Comparison of ENCODE assay signal across 23 cellular contexts in the genomic region with DNA sequence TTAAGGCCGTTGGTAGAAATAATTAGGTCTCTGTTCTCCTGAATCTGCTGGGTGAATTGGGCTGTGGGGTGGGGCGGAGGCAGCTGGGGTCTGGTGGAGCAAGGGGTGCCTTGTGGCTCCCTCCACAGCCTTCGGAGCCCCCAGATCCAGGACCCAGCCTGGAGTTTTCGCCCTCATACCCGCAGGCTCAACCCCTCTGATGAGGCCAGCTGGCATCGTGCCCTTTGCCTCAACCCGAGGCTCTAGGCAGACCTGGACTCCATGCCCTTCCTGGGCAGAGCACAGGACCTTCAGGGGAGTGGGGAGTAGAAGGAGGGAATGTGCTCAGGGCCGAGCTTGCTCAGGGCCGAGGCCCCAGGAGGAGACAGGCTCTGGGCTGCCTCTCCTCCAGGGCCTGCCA.
"Had no signal": no experiment of that assay in that cellular context is flagged by ENCODE, and none has a peak within 500 bp of the region (broad histone marks: within the 10 kb centered on the region; RNA-seq: fewer than 3 reads in every experiment).

No MANE protein-coding gene starts in this region.

- H3K27me3 Mint-ChIP-seq: activated naive CD8-positive, alpha-beta T cell; activated T-cell treated with anti-CD3 and anti-CD28 coated beads, Interleukin-2, amount 50 U/mL, for 24 hours had no signal

- ATAC-seq: activated CD4-positive, CD25-positive, alpha-beta regulatory T cell treated with anti-CD3 and anti-CD28 coated beads, Interleukin-2, amount 50 U/mL, for 24 hours; activated CD8-positive, alpha-beta memory T cell treated with anti-CD3 and anti-CD28 coated beads, Interleukin-2, amount 10 ng/mL, durations not matched to agents 7 days and 5 days; activated CD8-positive, alpha-beta T cell treated with anti-CD3 and anti-CD28 coated beads, Interleukin-2, amount 10 ng/mL, durations not matched to agents 7 days and 5 days; SK-N-SH treated with all-trans-retinoic acid at 6 μM for 48 hours had no signal

- H3K27ac Mint-ChIP-seq: activated CD8-positive, alpha-beta memory T cell treated with anti-CD3 and anti-CD28 coated beads, Interleukin-2, amount 10 ng/mL, durations not matched to agents 7 days and 5 days; activated CD8-positive, alpha-beta T cell treated with anti-CD3 and anti-CD28 coated beads, Interleukin-2, amount 10 ng/mL, durations not matched to agents 7 days and 5 days; activated naive CD4-positive, alpha-beta T cell treated with anti-CD3 and anti-CD28 coated beads for 36 hours; activated naive CD8-positive, alpha-beta T cell; activated T-cell treated with anti-CD3 and anti-CD28 coated beads, Interleukin-2, amount 50 U/mL, for 24 hours had no signal

- H3K9me3 ChIP-seq: SJSA1 had no signal

- H3K4me3 Mint-ChIP-seq: activated CD8-positive, alpha-beta memory T cell treated with anti-CD3 and anti-CD28 coated beads, Interleukin-2, amount 10 ng/mL, durations not matched to agents 7 days and 5 days; activated CD8-positive, alpha-beta T cell treated with anti-CD3 and anti-CD28 coated beads, Interleukin-2, amount 10 ng/mL, durations not matched to agents 7 days and 5 days; activated naive CD4-positive, alpha-beta T cell treated with anti-CD3 and anti-CD28 coated beads for 36 hours; activated naive CD8-positive, alpha-beta T cell; activated T-cell treated with anti-CD3 and anti-CD28 coated beads, Interleukin-2, amount 50 U/mL, for 24 hours; brain; central memory CD8-positive, alpha-beta T cell had no signal

- H3K36me3 Mint-ChIP-seq: activated CD8-positive, alpha-beta memory T cell treated with anti-CD3 and anti-CD28 coated beads, Interleukin-2, amount 10 ng/mL, durations not matched to agents 7 days and 5 days; activated naive CD8-positive, alpha-beta T cell; brain had no signal

- H3K4me3 ChIP-seq: SJSA1 had no signal

- H3K27me3 ChIP-seq: SJSA1 had no signal

- H3K9me3 Mint-ChIP-seq: activated naive CD4-positive, alpha-beta T cell treated with anti-CD3 and anti-CD28 coated beads for 36 hours; activated T-cell treated with anti-CD3 and anti-CD28 coated beads, Interleukin-2, amount 50 U/mL, for 24 hours; central memory CD8-positive, alpha-beta T cell had no signal

- H3K27ac ChIP-seq: SJSA1 had no signal

- H3K36me3 ChIP-seq: SJSA1 had no signal

- DNase-seq: activated CD4-positive, alpha-beta T cell treated with anti-CD3 and anti-CD28 coated beads for 48 hours; activated CD4-positive, alpha-beta T cell treated with anti-CD3 and anti-CD28 coated beads, Interleukin-2, amount 50 U/mL, for 4 hours; activated CD8-positive, alpha-beta memory T cell treated with anti-CD3 and anti-CD28 coated beads, Interleukin-2, amount 10 ng/mL, durations not matched to agents 7 days and 5 days; activated CD8-positive, alpha-beta T cell treated with anti-CD3 and anti-CD28 coated beads, Interleukin-2, amount 10 ng/mL, durations not matched to agents 7 days and 5 days; activated effector memory CD4-positive, alpha-beta T cell treated with anti-CD3 and anti-CD28 coated beads, Interleukin-2, amount 50 U/mL, for 16 hours; activated naive CD4-positive, alpha-beta T cell treated with anti-CD3 and anti-CD28 coated beads for 36 hours; activated T-cell treated with anti-CD3 and anti-CD28 coated beads, Interleukin-2, amount 50 U/mL, for 24 hours; amygdala; MM.1S; NCI-H1105; NCI-H1436; NCI-H187; NCI-H2081; NCI-H446; NCI-H524; SHP77; SW 1271 had no signal
